Comparison of ENCODE assay signal across 9 cellular contexts in genomic region chr19:46265217-46265828, GRCh38. TPM values are rescaled to one million over a fixed set of nuclear protein-coding genes. Genes with fewer than 3 reads are reported as not detected.
DNase-seq lines count a peak whose midpoint lies in the region; ATAC-seq, FAIRE-seq and TF ChIP-seq lines count a peak whose summit lies in the region.
"Had no signal": no experiment of that assay in that cellular context is flagged by ENCODE, and none has a peak within 500 bp of the region (broad histone marks: within the 10 kb centered on the region; RNA-seq: fewer than 3 reads in every experiment).

No MANE protein-coding gene starts in this region.

- H3K9me3 ChIP-seq in H1 (ENCODE audit: insufficient read depth in 2 of 2, low read depth in 1 of 2, low read length in 1 of 2): no peaks in the 10 kb centered on the region

- H2BK20ac ChIP-seq in H1 (ENCODE audit: low read length): peak overlapping the region; percentile 80; the same call in 1 of the 2 replicates

- no peak overlapping the region for H4K5ac ChIP-seq in H1 (ENCODE audit: insufficient read length, low read depth, low read length)

- TF ChIP-seq POLR2A in H1 (IDR thresholded peaks at IDR 0.05; ENCODE audit: control extremely low read depth in 1 of 2, low read depth in 2 of 2, low read length in 2 of 2): no peak

- no peak overlapping the region for H3K4ac ChIP-seq in H1 (replicated peaks; ENCODE audit: insufficient read length, low read depth, low read length)

- H3K23ac ChIP-seq in H1 (ENCODE audit: insufficient read length): no peak overlapping the region

- H3K4me3 ChIP-seq in HL-60 (replicated peaks; ENCODE audit: insufficient read depth, low read length): no peak overlapping the region
- H3K4me3 ChIP-seq in H1 (ENCODE audit: extremely low read depth in 1 of 4, insufficient read depth in 2 of 4, low read depth in 3 of 4, low read length in 4 of 4): no peak overlapping the region

- H3K27ac Mint-ChIP-seq in mesothelial cell of epicardium: no peak overlapping the region
- H3K27ac Mint-ChIP-seq: IgD-negative memory B cell had no signal

- no peaks in the 10 kb centered on the region for H3K79me1 ChIP-seq in H1 (ENCODE audit: low read depth, low read length)

- CTCF ChIA-PET in H1 (lab: Charles Lee; ENCODE audit: partially characterized antibody): interaction anchor here (0.6 to 18.7 kb wide), 46 partner anchors 11 to 318 kb away, joined by 3 to 365 read pairs (median 4); partner anchors contain the start of gene IGFL1

- H3K79me2 ChIP-seq in H1 (ENCODE audit: control insufficient read depth in 1 of 2, insufficient read depth in 2 of 2, low read length in 2 of 2): no peaks in the 10 kb centered on the region

- 0 out of 2 replicates have a peak overlapping the region, but pooled peaks have one; percentile 4 for H2BK15ac ChIP-seq in H1 (ENCODE audit: low read length)

- TF ChIP-seq CTCF in HL-60 (IDR thresholded peaks at IDR 0.05; ENCODE audit: insufficient read depth, low read length) (peak; percentile 47), H1 (IDR thresholded peaks at IDR 0.05; ENCODE audit: control extremely low read depth in 1 of 3, insufficient read depth in 1 of 3, low read depth in 1 of 3, low read length in 3 of 3) (peak; percentile 50 to 96 (median 70)), mesothelial cell of epicardium (IDR thresholded peaks at IDR 0.05; ENCODE audit: unreplicated experiment) (peak; percentile 88)

- peaks cover 0 to 3% (median under 1%) of the 10 kb centered on the region in 4 experiments; a peak in 3 of 7 replicates for H3K4me1 ChIP-seq in H1 (replicated peaks in 1 of 4; ENCODE audit: control insufficient read depth in 3 of 4, insufficient read depth in 4 of 4, low read length in 3 of 4)

- H3K36me3 Mint-ChIP-seq in mesothelial cell of epicardium: no peaks in the 10 kb centered on the region

- H2BK12ac ChIP-seq in H1 (ENCODE audit: low read depth, low read length): 0 out of 2 replicates have a peak overlapping the region, but pooled peaks have one; percentile 68

- H3K14ac ChIP-seq in H1 (ENCODE audit: insufficient read length): no peak overlapping the region

- H4K8ac ChIP-seq in H1 (ENCODE audit: extremely low read depth, insufficient read depth, low read length): no peak overlapping the region

- no peak overlapping the region for H2BK120ac ChIP-seq in H1 (replicated peaks; ENCODE audit: low read depth, low read length)

- no peak overlapping the region for H3K4me3 Mint-ChIP-seq in mesothelial cell of epicardium
- H3K4me3 Mint-ChIP-seq: IgD-negative memory B cell had no signal

- no peak overlapping the region for H3K9ac ChIP-seq in H1 (replicated peaks in 1 of 4; ENCODE audit: extremely low read depth in 1 of 4, low read depth in 3 of 4, low read length in 3 of 4)

- H3K27ac ChIP-seq in HL-60 (replicated peaks) (no peak overlapping the region), H1 (ENCODE audit: low read depth, low read length) (no peak overlapping the region)

- 35% methylated on average over 10 of the region's 10 CpGs; no CpG with 5 or more reads in 1 of the 2 experiments for WGBS in H1 (ENCODE audit: extremely low coverage in 1 of 2, insufficient coverage in 1 of 2, insufficient read length in 1 of 2, insufficient replicate concordance in 2 of 2, low coverage in 1 of 2, low lambda C conversion rate in 2 of 2, missing lambda C conversion rate in 1 of 2), 2 experiments

- no peak for ATAC-seq in GM21576 (IDR thresholded peaks at IDR 0.05; ENCODE audit: unreplicated experiment)

- peak; percentile 95 to 96 for TF ChIP-seq RAD21 in H1 (IDR thresholded peaks at IDR 0.05 in 1 of 2, conservative IDR thresholded peaks at IDR 0.05 in 1 of 2; ENCODE audit: low read depth in 2 of 2, low read length in 2 of 2)

- no peak overlapping the region for H3K56ac ChIP-seq in H1 (replicated peaks; ENCODE audit: insufficient read length, low read depth, low read length)

- H2AK5ac ChIP-seq in H1 (ENCODE audit: low read depth, low read length): no peak overlapping the region

- H2BK5ac ChIP-seq in H1 (ENCODE audit: low read depth, low read length): no peak overlapping the region

- H3K18ac ChIP-seq in H1 (ENCODE audit: extremely low read depth, low read length): no peak overlapping the region

- no peaks in the 10 kb centered on the region for H3K9me3 Mint-ChIP-seq in mesothelial cell of epicardium
- H3K9me3 Mint-ChIP-seq: IgD-negative memory B cell had no signal

- no peaks in the 10 kb centered on the region; the same call in 1 of the 2 replicates for H3K23me2 ChIP-seq in H1 (ENCODE audit: low read depth, low read length)

- H4K20me1 ChIP-seq in H1 (replicated peaks in 1 of 2; ENCODE audit: control insufficient read depth in 1 of 2, insufficient read depth in 2 of 2, low read length in 2 of 2): no peaks in the 10 kb centered on the region

- peak; percentile 82 for FAIRE-seq in H1 (lab: Jason Lieb, UNC)

- H2AFZ ChIP-seq in H1 (ENCODE audit: low read length): 0 out of 2 replicates have a peak overlapping the region, but pooled peaks have one; percentile 66

- DNase-seq in COLO668 (lab: John Stamatoyannopoulos, UW; ENCODE audit: unreplicated experiment): peak; percentile 77
- DNase-seq in HL-60 (ENCODE audit: low read depth in 1 of 2, low spot score in 1 of 2): peak; percentile 29 to 71
- DNase-seq in NOMO-1 (lab: John Stamatoyannopoulos, UW; ENCODE audit: unreplicated experiment in 2 of 2): peak; percentile 54 to 74
- DNase-seq in activated CD8-positive, alpha-beta memory T cell treated with anti-CD3 and anti-CD28 coated beads for 24 hours: peak; percentile 81
- peak; percentile 79 to 82 for DNase-seq in H1 (ENCODE audit: low read depth in 1 of 2, low spot score in 2 of 2)
- peak; percentile 45 to 81 for DNase-seq in mesothelial cell of epicardium (ENCODE audit: low spot score in 2 of 2, unreplicated experiment in 2 of 2)
- DNase-seq in stimulated activated CD8-positive, alpha-beta memory T cell treated with anti-CD3 and anti-CD28 coated beads, Interleukin-4, amount 100 ng/mL, for 24 hours (ENCODE audit: low read depth): peak; percentile 54

- H3K4me1 Mint-ChIP-seq in mesothelial cell of epicardium: peaks cover 3% of the 10 kb centered on the region

- H3K27me3 Mint-ChIP-seq in mesothelial cell of epicardium (ENCODE audit: low read depth): peaks cover 16% of the 10 kb centered on the region

- peak overlapping the region in 1 of 2 experiments; percentile 24; a peak in 1 of 4 replicates for H3K4me2 ChIP-seq in H1 (ENCODE audit: insufficient read depth in 1 of 2, low read depth in 2 of 2, low read length in 2 of 2)

- H4K91ac ChIP-seq in H1 (replicated peaks; ENCODE audit: insufficient read length, low read length): no peak overlapping the region

- TF ChIP-seq EP300 in H1 (IDR thresholded peaks at IDR 0.05; ENCODE audit: borderline replicate concordance in 1 of 2, low read depth in 2 of 2, low read length in 2 of 2): no peak

- H3K36me3 ChIP-seq in H1 (ENCODE audit: control insufficient read depth in 2 of 4, insufficient read depth in 4 of 4, low read length in 3 of 4): no peaks in the 10 kb centered on the region

- POLR2A ChIA-PET in H1 (lab: Charles Lee; ENCODE audit: partially characterized antibody): interaction anchor here (1.4 to 2.5 kb wide), 2 partner anchors 132 to 187 kb away, joined by 5 to 7 read pairs; no protein-coding TSS in a partner anchor

- H3K27me3 ChIP-seq in HL-60 (ENCODE audit: insufficient read depth, poor library complexity, severe bottlenecking): peaks cover 8% of the 10 kb centered on the region
- no peaks in the 10 kb centered on the region for H3K27me3 ChIP-seq in H1 (replicated peaks in 1 of 4; ENCODE audit: control insufficient read depth in 3 of 4, extremely low read depth in 1 of 4, insufficient read depth in 3 of 4, low read length in 3 of 4)

TF ChIP-seq in H1, 55 proteins besides CTCF, POLR2A, EP300 and RAD21:
- TF ChIP-seq MAFK (IDR thresholded peaks at IDR 0.05; ENCODE audit: low read depth, low read length): no peak
- TF ChIP-seq HDAC2 (IDR thresholded peaks at IDR 0.05; ENCODE audit: borderline replicate concordance in 1 of 2, low read depth in 2 of 2, low read length in 2 of 2): no peak
- TF ChIP-seq TCF12 (IDR thresholded peaks at IDR 0.05; ENCODE audit: low read depth, low read length): 0 out of 2 replicates have a peak, but pooled peaks have one; percentile 40

RNA-seq across cellular contexts. Expression of gene HIF3A, which starts 31.5 kb away (rescaled TPM):
- total RNA-seq in H1 (2021; fragmentation: NEBNext Ultra II Directional; extraction: Animal tissue kit (Norgen Biotek cat#: 25700)): 38.6 and 46.5 TPM in 2 replicates
- 38.8 and 65.9 TPM in 2 replicates for polyA plus RNA-seq in H1 (2011; rRNA removed)
- polyA plus RNA-seq in H1 (2011; cell fraction: cytosol; rRNA removed): 34.6 TPM
- 80.2 TPM for polyA plus RNA-seq in H1 (2011; cell fraction: nucleus; rRNA removed)
- 27.1 to 37.2 TPM (median 36.6 TPM) in 4 replicates for polyA plus RNA-seq in H1 (2012, experiment 1 of 2)
- 20.9 TPM for polyA plus RNA-seq in H1 (2012, experiment 2 of 2)
- polyA plus RNA-seq in H1 (2013, experiment 1 of 2): 20.5 TPM
- 19.6 TPM for polyA plus RNA-seq in H1 (2013, experiment 2 of 2)
- 33.3 and 37.0 TPM in 2 replicates for polyA minus RNA-seq in H1 (2011; rRNA and poly(A)+ RNA removed)
- polyA minus RNA-seq in H1 (2011; cell fraction: cytosol; rRNA and poly(A)+ RNA removed): 39.9 TPM
- polyA minus RNA-seq in H1 (2011; cell fraction: nucleus; rRNA and poly(A)+ RNA removed): 68.2 TPM
- total RNA-seq in mesothelial cell of epicardium: 164 to 175 TPM (median 165 TPM) in 3 replicates
- polyA plus RNA-seq: IgD-negative memory B cell had no signal

RNA-seq across cellular contexts. Expression of gene IGFL1, which starts 35.8 kb away (rescaled TPM):
- not detected in 2 replicates for total RNA-seq in H1 (2021; fragmentation: NEBNext Ultra II Directional; extraction: Animal tissue kit (Norgen Biotek cat#: 25700))
- not detected in 2 replicates for polyA plus RNA-seq in H1 (2011; rRNA removed)
- polyA plus RNA-seq in H1 (2011; cell fraction: cytosol; rRNA removed): not detected
- not detected for polyA plus RNA-seq in H1 (2011; cell fraction: nucleus; rRNA removed)
- polyA plus RNA-seq in H1 (2012, experiment 1 of 2): not detected in 4 replicates
- polyA plus RNA-seq in H1 (2012, experiment 2 of 2): not detected
- 0.08 TPM for polyA plus RNA-seq in H1 (2013, experiment 1 of 2)
- polyA plus RNA-seq in H1 (2013, experiment 2 of 2): not detected
- polyA minus RNA-seq in H1 (2011; rRNA and poly(A)+ RNA removed): not detected in 2 replicates
- not detected for polyA minus RNA-seq in H1 (2011; cell fraction: cytosol; rRNA and poly(A)+ RNA removed)
- polyA minus RNA-seq in H1 (2011; cell fraction: nucleus; rRNA and poly(A)+ RNA removed): not detected
- total RNA-seq in mesothelial cell of epicardium: 0.29 TPM in 1 of 3 replicates, not detected in the others
- polyA plus RNA-seq: IgD-negative memory B cell had no signal
